ENCODE assay signal across 12 cellular contexts in genomic region chr14:24984846-24985589, GRCh38.
DNase-seq lines count a peak whose midpoint lies in the region; ATAC-seq and TF ChIP-seq lines count a peak whose summit lies in the region.
"Had no signal": no experiment of that assay in that cellular context is flagged by ENCODE, and none has a peak within 500 bp of the region (broad histone marks: within the 10 kb centered on the region; RNA-seq: fewer than 3 reads in every experiment).

No MANE protein-coding gene starts in this region.

- dilution Hi-C loops in IMR-90 (cut with HindIII; ENCODE audit: low sequenced_read_pairs, unreplicated experiment) = no loop called here

- 60% methylated on average over 3 of the region's 6 CpGs; no CpG with 5 or more reads in 1 of the 2 experiments for whole genome bisulfite sequencing in IMR-90 (ENCODE audit: extremely low coverage in 2 of 2, insufficient read length in 1 of 2), 2 experiments

- H3K27ac ChIP-seq in IMR-90 (ENCODE audit: insufficient read depth, low read length) = no peak overlapping the region
- peak overlapping the region; percentile 28 for H3K27ac ChIP-seq in temporal lobe (ENCODE audit: low read depth, low read length)
- H3K27ac ChIP-seq: breast epithelium had no signal

- H3K56ac ChIP-seq in IMR-90 (ENCODE audit: extremely low read depth, insufficient read depth, low read length) = no peak overlapping the region

- no peak overlapping the region for H2AK5ac ChIP-seq in IMR-90 (ENCODE audit: low read depth, low read length)

- H2BK15ac ChIP-seq in IMR-90 (ENCODE audit: low read depth, low read length) = no peak overlapping the region

- H3K79me1 ChIP-seq in IMR-90 (ENCODE audit: low read depth in 1 of 2, low read length in 2 of 2) = no peaks in the 10 kb centered on the region

- no peak overlapping the region for H3K4me3 ChIP-seq in IMR-90 (ENCODE audit: insufficient read depth, low read depth, low read length)
- no peak overlapping the region for H3K4me3 ChIP-seq in fibroblast of villous mesenchyme (ENCODE audit: low read depth, low read length)
- H3K4me3 ChIP-seq: breast epithelium had no signal

- H2BK120ac ChIP-seq in IMR-90 (ENCODE audit: low read depth, low read length) = no peak overlapping the region

- no peak overlapping the region for H3K9ac ChIP-seq in IMR-90 (ENCODE audit: low read depth, low read length)

- TF ChIP-seq CTCF in IMR-90 (conservative IDR thresholded peaks at IDR 0.05; ENCODE audit: low read depth, low read length) (no peak), fibroblast of villous mesenchyme (IDR thresholded peaks at IDR 0.05; ENCODE audit: insufficient read depth, low read depth, low read length) (no peak)

- no peak for TF ChIP-seq RAD21 in IMR-90 (IDR thresholded peaks at IDR 0.05; ENCODE audit: low read length)

- no peak overlapping the region for H4K8ac ChIP-seq in IMR-90 (ENCODE audit: low read depth in 2 of 2, low read length in 2 of 2)

- DNase-seq in IMR-90 (no peak), NCI-H345 treated with DMSO at 0.1 percent for 48 hours (lab: John Stamatoyannopoulos, UW; ENCODE audit: unreplicated experiment) (peak; percentile 37), fibroblast of villous mesenchyme (ENCODE audit: low read depth) (peak; percentile 92), cerebellum (ENCODE audit: low spot score) (no peak)
- DNase-seq: activated CD4-positive, alpha-beta memory T cell treated with anti-CD3 and anti-CD28 coated beads, Interleukin-2, amount 10 ng/mL, durations not matched to agents 7 days and 5 days; activated effector memory CD4-positive, alpha-beta T cell treated with anti-CD3 and anti-CD28 coated beads, Interleukin-2, amount 50 U/mL, for 16 hours; HCEC 1CT; substantia nigra had no signal

- H2AFZ ChIP-seq in IMR-90 (replicated peaks; ENCODE audit: low read length, poor library complexity) = no peak overlapping the region

- BruUV-seq in IMR-90 (replicated peaks; lab: Mats Ljungman, UMichigan) = no TSS peak

- in situ Hi-C loops in IMR-90 (cut with MboI; ENCODE audit: low sequenced_read_pairs) = no loop called here

- CTCF ChIA-PET in IMR-90 (lab: Yijun Ruan, JAX) = no interaction called here

- TF ChIP-seq POLR2A in IMR-90 (IDR thresholded peaks at IDR 0.05; ENCODE audit: low read depth, low read length) = no peak

- no peak for ATAC-seq in IMR-90 (ENCODE audit: low read depth)
- ATAC-seq in HG02588 (IDR thresholded peaks at IDR 0.05; ENCODE audit: unreplicated experiment) = no peak
- ATAC-seq in HG03354 (IDR thresholded peaks at IDR 0.05; ENCODE audit: poor library complexity, severe bottlenecking, unreplicated experiment) = no peak

- H3K9me3 ChIP-seq in IMR-90 (ENCODE audit: control insufficient read depth, insufficient read depth, low read length) = no peaks in the 10 kb centered on the region
- H3K9me3 ChIP-seq: breast epithelium had no signal

- POLR2A ChIA-PET in IMR-90 (lab: Charles Lee; ENCODE audit: unreplicated experiment) = no interaction called here

- H3K18ac ChIP-seq in IMR-90 (ENCODE audit: low read depth, low read length) = no peak overlapping the region

- no peaks in the 10 kb centered on the region for H3K36me3 ChIP-seq in IMR-90 (ENCODE audit: control insufficient read depth, insufficient read depth, low read length)
- H3K36me3 ChIP-seq: breast epithelium had no signal

- H3K4me2 ChIP-seq in IMR-90 (ENCODE audit: low read depth, low read length) = no peak overlapping the region

- H2BK20ac ChIP-seq in IMR-90 (ENCODE audit: low read depth, low read length) = 0 out of 2 replicates have a peak overlapping the region, but pooled peaks have one; percentile 11

- intact Hi-C loops in IMR-90 (cut with micrococcal nuclease) = loop anchor here (5.0 kb wide), 1 partner anchor 138 kb away; no protein-coding TSS in a partner anchor

- H2AK9ac ChIP-seq in IMR-90 (replicated peaks; ENCODE audit: low read depth, low read length, poor library complexity) = no peak overlapping the region

- H4K20me1 ChIP-seq in IMR-90 (ENCODE audit: insufficient read depth, low read length) = peaks cover 3% of the 10 kb centered on the region; the same call in 1 of the 2 replicates

- H4K91ac ChIP-seq in IMR-90 (ENCODE audit: insufficient read depth, low read depth, low read length) = no peak overlapping the region

- peaks cover 6% of the 10 kb centered on the region for H3K27me3 ChIP-seq in IMR-90 (ENCODE audit: control insufficient read depth, insufficient read depth, low read length)
- H3K27me3 ChIP-seq: breast epithelium had no signal

- H3K4me1 ChIP-seq in IMR-90 (ENCODE audit: control insufficient read depth, insufficient read depth, low read length) = peaks cover 5% of the 10 kb centered on the region
- H3K4me1 ChIP-seq: breast epithelium had no signal

- H3K23ac ChIP-seq in IMR-90 (ENCODE audit: low read depth, low read length) = no peak overlapping the region

- no peaks in the 10 kb centered on the region for H3K9me1 ChIP-seq in IMR-90 (ENCODE audit: insufficient read depth, low read length)

- H3K14ac ChIP-seq in IMR-90 (replicated peaks; ENCODE audit: low read depth, low read length) = peak overlapping the region; percentile 33; the same call in 1 of the 2 replicates

- no peak overlapping the region for H2BK5ac ChIP-seq in IMR-90 (ENCODE audit: low read depth, low read length, poor library complexity, severe bottlenecking)

- H4K5ac ChIP-seq in IMR-90 (ENCODE audit: low read depth, low read length) = no peak overlapping the region

- H3K4ac ChIP-seq in IMR-90 (ENCODE audit: low read depth, low read length) = no peak overlapping the region

TF ChIP-seq in IMR-90, 13 proteins besides CTCF, POLR2A, EP300 and RAD21:
- TF ChIP-seq RFX5 (IDR thresholded peaks at IDR 0.05; ENCODE audit: low read depth, low read length) = no peak
- TF ChIP-seq FOS (IDR thresholded peaks at IDR 0.05; ENCODE audit: low read depth, low read length) = no peak
- no peak for TF ChIP-seq SMC3 (IDR thresholded peaks at IDR 0.05; ENCODE audit: low read depth, low read length)
- no peak for TF ChIP-seq MAFK (IDR thresholded peaks at IDR 0.05; ENCODE audit: low read depth, low read length)
- no peak for TF ChIP-seq MAZ (IDR thresholded peaks at IDR 0.05; ENCODE audit: borderline replicate concordance, low read depth, low read length)

Comparison
In these comparisons a context has a peak if more than half of its experiments do, and no peak if none do; other contexts are left out.
1. DNase-seq: peak in NCI-H345 treated with DMSO at 0.1 percent for 48 hours (single experiment) and fibroblast of villous mesenchyme (single experiment); none in IMR-90 (single experiment) and cerebellum (single experiment).